ENCODE assay signal across 1 cellular context in the genomic region with DNA sequence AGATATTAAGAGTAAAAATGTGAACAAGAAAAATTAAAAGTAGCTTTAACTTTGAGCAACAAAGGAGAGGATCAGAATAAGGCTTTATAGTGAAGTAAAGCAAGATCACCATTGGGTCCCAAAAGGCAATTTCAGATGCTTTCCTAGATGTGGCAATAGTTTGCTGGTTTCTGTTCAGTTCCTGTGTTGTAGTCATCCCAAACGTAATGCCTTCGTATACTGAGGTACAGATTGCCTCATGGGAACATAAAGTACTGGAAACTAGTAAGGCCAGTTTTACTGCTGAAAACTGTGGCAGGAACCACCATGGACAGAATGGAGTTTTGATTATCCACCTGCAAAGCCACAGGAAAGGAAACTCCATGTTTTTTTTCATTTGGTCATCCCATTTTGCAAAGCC.
TF ChIP-seq lines count a peak whose summit lies in the region.

No MANE protein-coding gene starts in this region.

TF ChIP-seq in IMR-90, 13 proteins besides CTCF, POLR2A, EP300 and RAD21 (continued from another document):
- no peak for TF ChIP-seq RFX5 (IDR thresholded peaks at IDR 0.05; ENCODE audit: low read depth, low read length)
